In the genomic region with DNA sequence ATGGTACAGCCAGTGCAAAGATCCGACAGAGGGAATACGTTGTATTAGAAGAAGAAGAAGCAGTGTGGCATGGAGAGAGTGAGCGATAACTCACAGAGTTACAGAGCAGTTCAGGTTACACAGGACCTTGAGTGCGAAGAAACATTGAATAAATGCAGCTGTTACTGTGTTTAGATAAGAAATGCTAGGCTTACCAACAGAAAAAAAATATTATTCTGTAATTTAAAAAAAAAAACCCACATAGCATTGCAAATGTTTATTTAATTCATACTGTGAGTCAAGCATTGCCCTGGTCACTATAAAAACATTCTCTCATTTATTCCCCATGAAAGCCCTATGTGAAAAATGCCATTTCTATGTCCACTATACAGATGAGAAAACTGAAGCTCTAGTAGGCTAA, we compare ENCODE assay signal across 38 cellular contexts.
DNase-seq lines count a peak whose midpoint lies in the region; ATAC-seq and TF ChIP-seq lines count a peak whose summit lies in the region.
"Had no signal": no experiment of that assay in that cellular context is flagged by ENCODE, and none has a peak within 500 bp of the region (broad histone marks: within the 10 kb centered on the region; RNA-seq: fewer than 3 reads in every experiment).

No MANE protein-coding gene starts in this region.

- DNase-seq in Daoy (ENCODE audit: low read depth) (peak; percentile 1), astrocyte of the hippocampus (ENCODE audit: low read depth, low spot score) (peak; percentile 24), fibroblast of peridontal ligament (ENCODE audit: extremely low read depth) (peak; percentile 8), myocyte (ENCODE audit: low read depth) (peak; percentile 55), psoas muscle (no peak), caudate nucleus (lab: John Stamatoyannopoulos, UW) (no peak)
- DNase-seq: activated CD4-positive, alpha-beta T cell treated with anti-CD3 and anti-CD28 coated beads, Interleukin-2, amount 50 U/mL, for 4 hours; activated CD8-positive, alpha-beta memory T cell treated with anti-CD3 and anti-CD28 coated beads, Interleukin-2, amount 10 ng/mL, durations not matched to agents 7 days and 5 days; activated gamma-delta T cell treated with Interleukin-2 at 50 U/mL for 16 hours; activated naive CD8-positive, alpha-beta T cell treated with anti-CD3 and anti-CD28 coated beads, Interleukin-2, amount 50 U/mL, for 24 hours; activated T-cell treated with anti-CD3 and anti-CD28 coated beads, Interleukin-2, amount 50 U/mL, for 4 hours; Caco-2; DMS79 treated with DMSO at 0.1 percent for 48 hours; effector CD8-positive, alpha-beta T cell; gastrocnemius medialis; GOT3; KG1; left cardiac atrium; MM.1S; mucosa of descending colon; NCI-H1930; NCI-H526 treated with DMSO at 0.1 percent for 48 hours; Right ventricle myocardium superior; stimulated activated CD4-positive, alpha-beta T cell treated with anti-CD3 and anti-CD28 coated beads, Interleukin-1b, Interleukin-23, amount 100 ng/mL, for 48 hours; T-helper 17 cell had no signal

- no peaks in the 10 kb centered on the region for H3K27me3 Mint-ChIP-seq in activated T-helper 17 cell treated with anti-CD3 and anti-CD28 coated beads, Interleukin-2, amount 50 U/mL, for 72 hours
- H3K27me3 Mint-ChIP-seq: activated CD8-positive, alpha-beta memory T cell treated with anti-CD3 and anti-CD28 coated beads, Interleukin-2, amount 10 ng/mL, durations not matched to agents 7 days and 5 days; activated naive CD8-positive, alpha-beta T cell treated with anti-CD3 and anti-CD28 coated beads, Interleukin-2, amount 50 U/mL, for 24 hours; natural killer cell treated with Interleukin-12 subunit alpha and Interleukin-12 subunit beta and Interleukin-15 and Interleukin-18, amount 100 ng/mL, for 72 hours; stimulated activated naive CD8-positive, alpha-beta T cell treated with anti-CD3 and anti-CD28 coated beads, Interleukin-15, Interleukin-2, amounts not matched to agents 100 ng/mL and 50 ng/mL, for 24 hours; T-helper 17 cell had no signal

- no peak overlapping the region for H3K4me3 Mint-ChIP-seq in activated T-helper 17 cell treated with anti-CD3 and anti-CD28 coated beads, Interleukin-2, amount 50 U/mL, for 72 hours
- H3K4me3 Mint-ChIP-seq: activated CD8-positive, alpha-beta memory T cell treated with anti-CD3 and anti-CD28 coated beads, Interleukin-2, amount 10 ng/mL, durations not matched to agents 7 days and 5 days; activated naive CD8-positive, alpha-beta T cell treated with anti-CD3 and anti-CD28 coated beads, Interleukin-2, amount 50 U/mL, for 24 hours; activated T-cell treated with anti-CD3 and anti-CD28 coated beads, Interleukin-2, amount 50 U/mL, for 4 hours; CD14-positive monocyte; natural killer cell treated with Interleukin-12 subunit alpha and Interleukin-12 subunit beta and Interleukin-15 and Interleukin-18, amount 100 ng/mL, for 72 hours; stimulated activated naive CD8-positive, alpha-beta T cell treated with anti-CD3 and anti-CD28 coated beads, Interleukin-15, Interleukin-2, amounts not matched to agents 100 ng/mL and 50 ng/mL, for 24 hours; T-helper 17 cell had no signal

- H3K36me3 Mint-ChIP-seq in activated T-helper 17 cell treated with anti-CD3 and anti-CD28 coated beads, Interleukin-2, amount 50 U/mL, for 72 hours (ENCODE audit: low read depth): no peaks in the 10 kb centered on the region
- H3K36me3 Mint-ChIP-seq: activated CD8-positive, alpha-beta memory T cell treated with anti-CD3 and anti-CD28 coated beads, Interleukin-2, amount 10 ng/mL, durations not matched to agents 7 days and 5 days; CD14-positive monocyte; natural killer cell treated with Interleukin-12 subunit alpha and Interleukin-12 subunit beta and Interleukin-15 and Interleukin-18, amount 100 ng/mL, for 72 hours had no signal

- no peak overlapping the region for H3K27ac Mint-ChIP-seq in activated T-helper 17 cell treated with anti-CD3 and anti-CD28 coated beads, Interleukin-2, amount 50 U/mL, for 72 hours
- H3K27ac Mint-ChIP-seq: activated CD8-positive, alpha-beta memory T cell treated with anti-CD3 and anti-CD28 coated beads, Interleukin-2, amount 10 ng/mL, durations not matched to agents 7 days and 5 days; activated naive CD8-positive, alpha-beta T cell treated with anti-CD3 and anti-CD28 coated beads, Interleukin-2, amount 50 U/mL, for 24 hours; CD14-positive monocyte; natural killer cell treated with Interleukin-12 subunit alpha and Interleukin-12 subunit beta and Interleukin-15 and Interleukin-18, amount 100 ng/mL, for 72 hours; stimulated activated naive CD8-positive, alpha-beta T cell treated with anti-CD3 and anti-CD28 coated beads, Interleukin-15, Interleukin-2, amounts not matched to agents 100 ng/mL and 50 ng/mL, for 24 hours; T-helper 17 cell had no signal

- H3K4me1 ChIP-seq in psoas muscle: no peaks in the 10 kb centered on the region
- H3K4me1 ChIP-seq: Caco-2, gastrocnemius medialis had no signal

- no peaks in the 10 kb centered on the region for H3K27me3 ChIP-seq in psoas muscle (ENCODE audit: insufficient read depth in 3 of 3, low read length in 2 of 3)
- H3K27me3 ChIP-seq: gastrocnemius medialis, hepatocyte had no signal

- no peaks in the 10 kb centered on the region for H3K9me3 ChIP-seq in psoas muscle
- H3K9me3 ChIP-seq: Caco-2, gastrocnemius medialis, mucosa of descending colon, thoracic aorta had no signal

- intact Hi-C loops in psoas muscle (cut with DNase I): no loop called here

- H3K4me3 ChIP-seq in psoas muscle: no peak overlapping the region
- H3K4me3 ChIP-seq: coronary artery, gastrocnemius medialis, hepatocyte, mucosa of descending colon, skin epidermis, thoracic aorta had no signal

- no peaks in the 10 kb centered on the region for H3K4me1 Mint-ChIP-seq in activated T-helper 17 cell treated with anti-CD3 and anti-CD28 coated beads, Interleukin-2, amount 50 U/mL, for 72 hours
- H3K4me1 Mint-ChIP-seq: activated CD8-positive, alpha-beta memory T cell treated with anti-CD3 and anti-CD28 coated beads, Interleukin-2, amount 10 ng/mL, durations not matched to agents 7 days and 5 days; activated naive CD8-positive, alpha-beta T cell treated with anti-CD3 and anti-CD28 coated beads, Interleukin-2, amount 50 U/mL, for 24 hours; CD14-positive monocyte; T-helper 17 cell had no signal

- 45 to 57% (median 47%) methylated on average over 4 of the region's 4 CpGs for WGBS in psoas muscle, 3 donors

- H3K36me3 ChIP-seq in psoas muscle (ENCODE audit: insufficient read depth in 1 of 2, low read depth in 1 of 2): no peaks in the 10 kb centered on the region
- H3K36me3 ChIP-seq: gastrocnemius medialis, thoracic aorta had no signal

- peaks cover 13% of the 10 kb centered on the region for H3K9me3 Mint-ChIP-seq in activated T-helper 17 cell treated with anti-CD3 and anti-CD28 coated beads, Interleukin-2, amount 50 U/mL, for 72 hours

- TF ChIP-seq CTCF in psoas muscle (IDR thresholded peaks at IDR 0.05): no peak

- ATAC-seq in activated T-helper 17 cell treated with anti-CD3 and anti-CD28 coated beads, Interleukin-2, amount 50 U/mL, for 72 hours (replicated peaks): no peak
- no peak for ATAC-seq in psoas muscle
- no peak for ATAC-seq in GM21447 (IDR thresholded peaks at IDR 0.05; ENCODE audit: unreplicated experiment)
- ATAC-seq: activated CD4-positive, CD25-positive, alpha-beta regulatory T cell treated with anti-CD3 and anti-CD28 coated beads, Interleukin-2, amount 50 U/mL, for 24 hours; activated CD8-positive, alpha-beta memory T cell treated with anti-CD3 and anti-CD28 coated beads, Interleukin-2, amount 10 ng/mL, durations not matched to agents 7 days and 5 days; activated naive CD8-positive, alpha-beta T cell treated with anti-CD3 and anti-CD28 coated beads, Interleukin-2, amount 50 U/mL, for 24 hours; activated T-cell treated with anti-CD3 and anti-CD28 coated beads, Interleukin-2, amount 50 U/mL, for 4 hours; gastrocnemius medialis; mucosa of descending colon; natural killer cell treated with Interleukin-12 subunit alpha and Interleukin-12 subunit beta and Interleukin-15 and Interleukin-18, amount 100 ng/mL, for 72 hours; Panc1; T-helper 17 cell had no signal

- H3K27ac ChIP-seq in psoas muscle (no peak overlapping the region), caudate nucleus (ENCODE audit: low read depth, low read length) (no peak overlapping the region)
- H3K27ac ChIP-seq: coronary artery, epithelial cell of prostate, gastrocnemius medialis, hepatocyte, HL-60, skin epidermis, thoracic aorta had no signal

Comparison
In these comparisons a context has a peak if more than half of its experiments do, and no peak if none do; other contexts are left out.
1. DNase-seq: peak in Daoy (single experiment), astrocyte of the hippocampus (single experiment), fibroblast of peridontal ligament (single experiment) and myocyte (single experiment); none in psoas muscle (0 of 2) and caudate nucleus (0 of 61).